In the genomic region with DNA sequence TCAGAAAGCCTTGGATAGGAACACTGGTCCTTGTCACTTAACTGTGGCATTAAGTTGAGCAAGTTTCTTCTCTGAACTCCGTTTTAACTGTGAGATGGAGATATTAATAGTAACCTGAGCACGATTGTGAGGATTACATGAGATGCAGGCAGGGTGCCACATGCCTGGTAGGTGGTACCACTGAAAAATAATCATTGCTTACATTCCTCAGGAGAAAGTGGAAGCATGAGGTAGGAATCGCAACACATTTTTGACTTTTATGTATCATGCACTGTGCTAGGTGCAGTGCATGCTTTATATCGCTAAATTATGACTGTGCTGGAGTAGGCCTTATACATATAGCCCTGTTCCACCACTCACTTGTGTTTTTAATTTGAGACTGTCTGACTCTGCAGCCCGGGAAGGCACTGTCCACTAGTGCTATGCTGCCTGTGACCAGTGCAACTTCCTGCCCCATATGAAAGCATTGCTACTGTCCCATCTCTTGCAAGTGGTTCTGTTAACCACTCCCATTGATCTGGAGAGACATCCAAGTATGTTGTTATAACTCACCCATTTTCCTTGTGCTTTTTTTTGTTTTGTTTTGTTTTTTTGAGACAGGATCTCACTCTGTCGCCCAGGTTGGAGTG, we compare ENCODE assay signal across 8 cellular contexts. TPM values are rescaled to one million over a fixed set of nuclear protein-coding genes. Genes with fewer than 3 reads are reported as not detected.
DNase-seq lines count a peak whose midpoint lies in the region; ATAC-seq and TF ChIP-seq lines count a peak whose summit lies in the region.

No MANE protein-coding gene starts in this region.

- H3K9me3 ChIP-seq in mammary epithelial cell (replicated peaks; ENCODE audit: insufficient read depth, low read length), result no peaks in the 10 kb centered on the region

- peak overlapping the region; percentile 99 for H2AFZ ChIP-seq in mammary epithelial cell (ENCODE audit: low read depth, low read length)

- TF ChIP-seq CTCF in 22Rv1 (IDR thresholded peaks at IDR 0.05) (no peak), mammary epithelial cell (conservative IDR thresholded peaks at IDR 0.05 in 1 of 2, IDR thresholded peaks at IDR 0.05 in 1 of 2; ENCODE audit: extremely low read depth in 1 of 2, insufficient read depth in 1 of 2, low read depth in 1 of 2, low read length in 2 of 2) (no peak), mesothelial cell of epicardium (IDR thresholded peaks at IDR 0.05; ENCODE audit: unreplicated experiment) (no peak)

- WGBS in mammary epithelial cell (ENCODE audit: low coverage, missing lambda C conversion rate), result 40% methylated on average over 6 of the region's 6 CpGs

- H3K9me3 Mint-ChIP-seq in IgD-negative memory B cell (no peaks in the 10 kb centered on the region), mesothelial cell of epicardium (no peaks in the 10 kb centered on the region)

- no peak for ATAC-seq in GM18858 (IDR thresholded peaks at IDR 0.05; ENCODE audit: unreplicated experiment)

- dilution Hi-C loops in mammary epithelial cell (cut with HindIII; ENCODE audit: low sequenced_read_pairs), result no loop called here

- H3K4me3 ChIP-seq in mammary epithelial cell (replicated peaks in 1 of 3; ENCODE audit: insufficient read depth in 1 of 3, low read depth in 2 of 3, low read length in 3 of 3), result peak overlapping the region; percentile 72 to 97 (median 80)

- peaks cover 15 to 28% (median 18%) of the 10 kb centered on the region in 3 donors for H3K4me1 Mint-ChIP-seq in IgD-negative memory B cell
- peaks cover 24% of the 10 kb centered on the region for H3K4me1 Mint-ChIP-seq in mesothelial cell of epicardium

- H3K4me1 ChIP-seq in mammary epithelial cell (ENCODE audit: insufficient read depth, low read length), result peaks cover 14% of the 10 kb centered on the region

- in situ Hi-C loops in mammary epithelial cell (cut with MboI; ENCODE audit: low sequenced_read_pairs in 2 of 2), result no loop called here

- H3K36me3 Mint-ChIP-seq in IgD-negative memory B cell (peaks cover 7% of the 10 kb centered on the region), mesothelial cell of epicardium (peaks cover 17% of the 10 kb centered on the region)

- H3K4me3 Mint-ChIP-seq in IgD-negative memory B cell (peak overlapping the region; percentile 95 to 100 (median 99)), mesothelial cell of epicardium (peak overlapping the region; percentile 100)

- H3K27me3 Mint-ChIP-seq in IgD-negative memory B cell (no peaks in the 10 kb centered on the region), mesothelial cell of epicardium (ENCODE audit: low read depth) (no peaks in the 10 kb centered on the region)

- CTCF ChIA-PET in mammary epithelial cell (lab: Charles Lee; ENCODE audit: low non-redundant PET), result no interaction called here

- H3K27me3 ChIP-seq in mammary epithelial cell (ENCODE audit: insufficient read depth, low read length), result no peaks in the 10 kb centered on the region

- H4K20me1 ChIP-seq in mammary epithelial cell (ENCODE audit: insufficient read depth, low read length), result no peaks in the 10 kb centered on the region

- peaks cover 48% of the 10 kb centered on the region for H3K79me2 ChIP-seq in mammary epithelial cell (ENCODE audit: insufficient read depth, low read length)

- DNase-seq in mammary epithelial cell (no peak), mesothelial cell of epicardium (ENCODE audit: low spot score in 2 of 2, unreplicated experiment in 2 of 2) (no peak), COLO668 (lab: John Stamatoyannopoulos, UW; ENCODE audit: unreplicated experiment) (no peak), cerebellum (ENCODE audit: low spot score) (no peak), ureter (ENCODE audit: low spot score) (no peak)

- peaks cover 4% of the 10 kb centered on the region for H3K36me3 ChIP-seq in mammary epithelial cell (ENCODE audit: insufficient read depth, low read length)

- peak overlapping the region in 1 of 3 donors; percentile 89 for H3K27ac Mint-ChIP-seq in IgD-negative memory B cell
- peak overlapping the region; percentile 99 for H3K27ac Mint-ChIP-seq in mesothelial cell of epicardium

- H3K27ac ChIP-seq in 22Rv1, result peak overlapping the region; percentile 86
- H3K27ac ChIP-seq in mammary epithelial cell (ENCODE audit: insufficient read depth, low read depth, low read length), result peak overlapping the region; percentile 82

- intact Hi-C loops in mammary epithelial cell (cut with micrococcal nuclease), result loop anchor here (10.0 kb wide), 1 partner anchor 117 kb away; the partner anchor contains the start of gene MTMR3

- H3K9ac ChIP-seq in mammary epithelial cell (ENCODE audit: insufficient read depth, low read length), result peak overlapping the region; percentile 93

- peak overlapping the region; percentile 81 for H3K4me2 ChIP-seq in mammary epithelial cell (ENCODE audit: insufficient read depth, low read depth, low read length)

- no TSS peak for BruUV-seq in mammary epithelial cell (replicated peaks; lab: Mats Ljungman, UMichigan)

RNA-seq across cellular contexts. Expression of gene UQCR10, which starts 1.0 kb away (rescaled TPM):
- 255 TPM for polyA plus RNA-seq in IgD-negative memory B cell
- total RNA-seq in mammary epithelial cell, result 10 to 100 TPM; 49.3 to 95.2 TPM
- 178 TPM for polyA plus RNA-seq in mammary epithelial cell
- 76.8 TPM for polyA minus RNA-seq in mammary epithelial cell
- 72.9 to 88.1 TPM (median 76.6 TPM) in 3 replicates for total RNA-seq in mesothelial cell of epicardium
- 40.3 TPM for total RNA-seq in cerebellum
- total RNA-seq in ureter, result 104 TPM

RNA-seq across cellular contexts. Expression of gene ZMAT5, which starts 1.4 kb away (rescaled TPM):
- 49.8 TPM for polyA plus RNA-seq in IgD-negative memory B cell
- 10 to 100 TPM; 15.3 to 15.5 TPM for total RNA-seq in mammary epithelial cell
- polyA plus RNA-seq in mammary epithelial cell, result 15.1 TPM
- polyA minus RNA-seq in mammary epithelial cell, result 11.3 TPM
- total RNA-seq in mesothelial cell of epicardium, result 16.5 to 18.8 TPM (median 17.1 TPM) in 3 replicates
- 9.3 TPM for total RNA-seq in cerebellum
- total RNA-seq in ureter, result 21.8 TPM

RNA-seq across cellular contexts. Expression of gene CABP7, which starts 48.4 kb away (rescaled TPM):
- polyA plus RNA-seq in IgD-negative memory B cell, result 0.11 TPM
- total RNA-seq in mammary epithelial cell, result under 1 TPM in 1 of 2 donors, not detected in 1; under 0.01 TPM
- not detected for polyA plus RNA-seq in mammary epithelial cell
- not detected for polyA minus RNA-seq in mammary epithelial cell
- total RNA-seq in mesothelial cell of epicardium, result 0.11 TPM in 1 of 3 replicates, not detected in the others
- 12.5 TPM for total RNA-seq in cerebellum
- not detected for total RNA-seq in ureter

Comparison
In these comparisons a context has a peak if more than half of its experiments do, and no peak if none do; other contexts are left out.
1. RNA of gene CABP7, which starts 48.4 kb away (total RNA-seq): 12.5 TPM in cerebellum (single experiment); under 0.01 TPM in mammary epithelial cell, 0.11 TPM in mesothelial cell of epicardium and not detected in ureter (single experiment); every median in the first group is over 10 times any median in the second.